22 cellular contexts compared by ENCODE assay signal in genomic region chr15:70947369-70948335, GRCh38. TPM values are rescaled to one million over a fixed set of nuclear protein-coding genes. Genes with fewer than 3 reads are reported as not detected.
"Had no signal": no experiment of that assay in that cellular context is flagged by ENCODE, and none has a peak within 500 bp of the region (broad histone marks: within the 10 kb centered on the region; RNA-seq: fewer than 3 reads in every experiment).

No MANE protein-coding gene starts in this region.

- ATAC-seq: activated CD8-positive, alpha-beta T cell treated with anti-CD3 and anti-CD28 coated beads for 36 hours; left lobe of liver; psoas muscle; sciatic nerve; stimulated activated effector memory CD8-positive, alpha-beta T cell treated with anti-CD3 and anti-CD28 coated beads, Interleukin-12 subunit alpha, Interleukin-12 subunit beta, amount 100 ng/mL, for 72 hours had no signal

- H3K27ac ChIP-seq: coronary artery, neural progenitor cell, psoas muscle, stomach had no signal

- DNase-seq: activated CD4-positive, alpha-beta T cell treated with anti-CD3 and anti-CD28 coated beads for 48 hours; activated CD4-positive, CD25-positive, alpha-beta regulatory T cell; activated CD8-positive, alpha-beta T cell treated with anti-CD3 and anti-CD28 coated beads for 36 hours; activated naive CD4-positive, alpha-beta T cell treated with Interleukin-2 at 50 U/mL for 16 hours; activated T-cell treated with anti-CD3 and anti-CD28 coated beads, Interleukin-2, amount 50 U/mL, for 1 hour; anterior cingulate cortex; central memory CD4-positive, alpha-beta T cell; effector memory CD4-positive, alpha-beta T cell; hypothalamus; islet precursor cell; psoas muscle; stimulated activated CD4-positive, alpha-beta T cell treated with anti-CD3 and anti-CD28 coated beads, Interleukin-4, amount 100 ng/mL, for 24 hours; stomach; T-helper 1 cell; T-helper 9 cell had no signal

- H3K27me3 ChIP-seq: neural progenitor cell, stomach had no signal

- H3K36me3 ChIP-seq: neural progenitor cell, stomach had no signal

- H3K4me3 ChIP-seq: coronary artery, neural progenitor cell, psoas muscle, smooth muscle cell, stomach had no signal

- H3K4me1 ChIP-seq: neural progenitor cell, psoas muscle, stomach had no signal

RNA-seq across cellular contexts. Expression of gene LRRC49, which starts 55.0 kb away (rescaled TPM):
- total RNA-seq: activated CD8-positive, alpha-beta T cell treated with anti-CD3 and anti-CD28 coated beads for 36 hours; activated T-helper 2 cell treated with anti-CD3 and anti-CD28 coated beads, Interferon-gamma antibody, Interleukin-2, Interleukin-4, amounts not matched to agents 10 μg/mL and 5 μg/mL and 100 μg/mL, durations not matched to agents 14 hours and 24 hours and 36 hours had no signal

RNA-seq across cellular contexts. Expression of gene THAP10, which starts 55.4 kb away (rescaled TPM):
- total RNA-seq: activated CD8-positive, alpha-beta T cell treated with anti-CD3 and anti-CD28 coated beads for 36 hours had no signal
